9 cellular contexts compared by ENCODE assay signal in the genomic region with DNA sequence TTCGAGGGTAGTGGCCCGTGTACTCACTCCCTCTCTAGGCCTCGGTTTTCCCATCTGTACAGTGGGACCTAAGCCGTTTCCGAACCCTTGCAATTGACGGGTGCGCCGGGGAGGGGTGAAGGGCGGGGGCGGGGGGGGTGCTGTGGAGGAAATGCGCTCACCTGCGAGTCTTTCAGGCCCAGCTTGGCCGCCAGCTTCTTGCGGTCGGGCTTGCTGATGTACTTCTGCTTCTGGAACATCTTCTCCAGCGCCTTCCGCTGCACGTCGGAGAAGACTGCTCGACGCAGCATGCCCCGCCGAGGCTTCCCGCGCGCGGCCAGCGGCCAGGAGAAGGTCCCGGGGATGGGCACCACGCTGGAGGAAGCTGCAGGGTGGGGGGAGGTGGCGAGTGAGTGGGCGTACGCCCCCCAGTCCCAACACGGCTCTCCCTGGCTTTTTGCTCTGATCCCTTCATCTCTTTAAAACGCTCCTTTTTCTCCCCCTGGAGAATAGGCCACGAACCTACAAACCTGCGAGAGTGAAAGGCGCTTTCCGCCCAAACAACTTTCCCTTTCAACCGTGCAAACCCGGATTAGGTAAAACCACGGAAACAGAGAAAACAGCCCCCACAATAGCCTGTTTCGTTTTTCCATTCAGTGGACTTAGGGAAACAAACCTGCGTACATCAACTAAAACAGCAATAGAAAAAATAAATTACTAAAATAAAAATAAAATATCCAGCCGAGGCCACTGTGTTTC. TPM values are rescaled to one million over a fixed set of nuclear protein-coding genes. Genes with fewer than 3 reads are reported as not detected.
DNase-seq lines count a peak whose midpoint lies in the region; ATAC-seq and TF ChIP-seq lines count a peak whose summit lies in the region.
"Had no signal": no experiment of that assay in that cellular context is flagged by ENCODE, and none has a peak within 500 bp of the region (broad histone marks: within the 10 kb centered on the region; RNA-seq: fewer than 3 reads in every experiment).

No MANE protein-coding gene starts in this region.

- peaks cover 2% of the 10 kb centered on the region; the same call in 1 of the 2 replicates for H3K4me1 ChIP-seq in H9 (ENCODE audit: insufficient read depth, low read length)
- H3K4me1 ChIP-seq in esophagus squamous epithelium = peaks cover 14 to 33% (median 17%) of the 10 kb centered on the region in 3 donors

- H4K8ac ChIP-seq in H9 (replicated peaks; ENCODE audit: insufficient read length, low read depth, low read length) = no peak overlapping the region

- peaks cover 68% of the 10 kb centered on the region for H3K27me3 ChIP-seq in H9 (ENCODE audit: insufficient read depth, low read length)
- H3K27me3 ChIP-seq in esophagus squamous epithelium = peaks cover 34 to 96% (median 62%) of the 10 kb centered on the region in 4 donors

- H3K27ac ChIP-seq in H9 (ENCODE audit: insufficient read length, low read depth, low read length) = no peak overlapping the region
- H3K27ac ChIP-seq in esophagus squamous epithelium = no peak overlapping the region

- no peaks in the 10 kb centered on the region for H3K36me3 ChIP-seq in esophagus squamous epithelium

- H3K4ac ChIP-seq in H9 (ENCODE audit: low read depth, low read length) = no peak overlapping the region

- peak overlapping the region; percentile 82 to 91 for H3K4me3 Mint-ChIP-seq in H9

- H3K9ac ChIP-seq in H9 (ENCODE audit: extremely low read depth, insufficient read length, low read length) = no peak overlapping the region

- DNase-seq in H9 (no peak), esophagus squamous epithelium (lab: John Stamatoyannopoulos, UW) (no peak), SIG-M5 treated with dmso at 0.1 percent for 504 hours (lab: John Stamatoyannopoulos, UW; ENCODE audit: unreplicated experiment) (no peak), AG08395 (ENCODE audit: low spot score) (no peak), HUDEP-2 (lab: John Stamatoyannopoulos, UW; ENCODE audit: unreplicated experiment in 76 of 76) (no peak)
- peak; percentile 26 for DNase-seq in activated CD4-positive, alpha-beta T cell treated with anti-CD3 and anti-CD28 coated beads for 1 hour
- peak; percentile 12 for DNase-seq in stimulated activated CD8-positive, alpha-beta memory T cell treated with anti-CD3 and anti-CD28 coated beads, Interleukin-12 subunit alpha, Interleukin-12 subunit beta, amount 100 ng/mL, for 4 hours (ENCODE audit: low read depth)
- DNase-seq: head of caudate nucleus had no signal

- no peak overlapping the region for H2AFZ ChIP-seq in H9 (ENCODE audit: low read length)

- peak overlapping the region; percentile 56 for H3K4me2 ChIP-seq in H9 (ENCODE audit: insufficient read depth, insufficient read length, low read length)

- H2BK20ac ChIP-seq in H9 (ENCODE audit: low read depth, low read length, poor library complexity, severe bottlenecking) = no peak overlapping the region

- H4K5ac ChIP-seq in H9 (ENCODE audit: insufficient read length, low read depth, low read length) = no peak overlapping the region

- no peak overlapping the region for H3T11ph ChIP-seq in H9 (ENCODE audit: low read length)

- peaks cover 7% of the 10 kb centered on the region for H3K23me2 ChIP-seq in H9 (ENCODE audit: insufficient read length, low read depth, low read length, poor library complexity, severe bottlenecking)

- no peak for TF ChIP-seq POLR2A in esophagus squamous epithelium (IDR thresholded peaks at IDR 0.05)

- H3K4me1 Mint-ChIP-seq in H9 = peaks cover 55 to 70% of the 10 kb centered on the region in 2 experiments

- no peak overlapping the region for H2AK5ac ChIP-seq in H9 (ENCODE audit: insufficient read length, low read length)

- peaks cover 0 to 9% of the 10 kb centered on the region in 2 experiments; a peak in 1 of 5 replicates for H3K9me3 Mint-ChIP-seq in H9

- no CpG with 5 or more reads among the region's 45 CpGs for WGBS in H9 (ENCODE audit: extremely low coverage, insufficient read length, low lambda C conversion rate)
- 1 to 8% methylated on average over 19 to 21 of the region's 45 CpGs for WGBS in esophagus squamous epithelium, 2 donors

- no peak overlapping the region for H3K27ac Mint-ChIP-seq in H9

- no peaks in the 10 kb centered on the region for H3K79me1 ChIP-seq in H9 (ENCODE audit: insufficient read depth, low read depth, low read length, poor library complexity, severe bottlenecking)

- no peak overlapping the region for H3K14ac ChIP-seq in H9 (ENCODE audit: insufficient read depth, low read length)

- peak overlapping the region in 3 of 4 donors; percentile 10 to 56 (median 33) for H3K4me3 ChIP-seq in esophagus squamous epithelium

- H3K36me3 Mint-ChIP-seq in H9 (ENCODE audit: insufficient read depth in 1 of 3, low read depth in 3 of 3) = no peaks in the 10 kb centered on the region; a peak in 2 of 7 replicates

- H2BK5ac ChIP-seq in H9 (ENCODE audit: insufficient read length, low read length) = no peak overlapping the region

- no peak overlapping the region for H3K18ac ChIP-seq in H9 (ENCODE audit: insufficient read length, low read depth, low read length)

- no peaks in the 10 kb centered on the region for H3K79me2 ChIP-seq in H9 (ENCODE audit: insufficient read depth, low read length)

- H2BK15ac ChIP-seq in H9 (ENCODE audit: low read depth, low read length) = no peak overlapping the region

- no peak overlapping the region for H2BK12ac ChIP-seq in H9 (ENCODE audit: insufficient read length, low read depth, low read length)

- intact Hi-C loops in esophagus squamous epithelium (cut with DNase I) = no loop called here

- ATAC-seq in GM21381 (IDR thresholded peaks at IDR 0.05; ENCODE audit: unreplicated experiment) = no peak

- no peak for TF ChIP-seq CTCF in H9 (conservative IDR thresholded peaks at IDR 0.05)
- no peak for TF ChIP-seq CTCF in esophagus squamous epithelium (IDR thresholded peaks at IDR 0.05)

- peaks cover 90% of the 10 kb centered on the region for H3K27me3 Mint-ChIP-seq in H9 (ENCODE audit: low read depth)

- no peak overlapping the region for H4K91ac ChIP-seq in H9 (ENCODE audit: insufficient read length, low read depth, low read length)

- H3K56ac ChIP-seq in H9 (ENCODE audit: insufficient read length, low read depth, low read length) = no peak overlapping the region

- H2BK120ac ChIP-seq in H9 (ENCODE audit: low read depth, low read length, poor library complexity, severe bottlenecking) = no peak overlapping the region

- peaks cover 4% of the 10 kb centered on the region for H4K20me1 ChIP-seq in H9 (ENCODE audit: control insufficient read depth, insufficient read depth, insufficient read length)

- H3K9me3 ChIP-seq in H9 (ENCODE audit: control insufficient read depth, low read depth, low read length) (no peaks in the 10 kb centered on the region), esophagus squamous epithelium (no peaks in the 10 kb centered on the region)

- H3K23ac ChIP-seq in H9 (ENCODE audit: insufficient read length, low read depth, low read length) = no peak overlapping the region

RNA-seq across cellular contexts. Expression of gene DBX1, which starts 3.2 kb away (rescaled TPM):
- 0.15 TPM in 1 of 2 replicates, not detected in the other for total RNA-seq in H9 (2021)
- not detected for total RNA-seq in esophagus squamous epithelium

Comparison
In these comparisons a context has a peak if more than half of its experiments do, and no peak if none do; other contexts are left out.
1. DNase-seq: peak in activated CD4-positive, alpha-beta T cell treated with anti-CD3 and anti-CD28 coated beads for 1 hour (single experiment) and stimulated activated CD8-positive, alpha-beta memory T cell treated with anti-CD3 and anti-CD28 coated beads, Interleukin-12 subunit alpha, Interleukin-12 subunit beta, amount 100 ng/mL, for 4 hours (single experiment); none in H9 (single experiment), esophagus squamous epithelium (single experiment), SIG-M5 treated with dmso at 0.1 percent for 504 hours (single experiment), AG08395 (single experiment) and HUDEP-2 (0 of 76).